In genomic region chr11:116835791-116836647, GRCh38 we compare ENCODE assay signal across 1 cellular context.
TF ChIP-seq lines count a peak whose summit lies in the region.

No MANE protein-coding gene starts in this region.

TF ChIP-seq in IMR-90, 13 proteins besides CTCF, POLR2A, EP300 and RAD21:
- TF ChIP-seq FOS (IDR thresholded peaks at IDR 0.05; ENCODE audit: low read depth, low read length), result no peak
- TF ChIP-seq NFE2L2 (IDR thresholded peaks at IDR 0.05; ENCODE audit: low read depth, low read length), result no peak
- TF ChIP-seq USF2 (IDR thresholded peaks at IDR 0.05; ENCODE audit: low read depth, low read length), result no peak
- no peak for TF ChIP-seq ELK1 (IDR thresholded peaks at IDR 0.05; ENCODE audit: borderline replicate concordance, low read depth, low read length)
- peak; percentile 70 for TF ChIP-seq SMC3 (IDR thresholded peaks at IDR 0.05; ENCODE audit: low read depth, low read length)
- no peak; the same call in 1 of the 2 replicates for TF ChIP-seq MAZ (IDR thresholded peaks at IDR 0.05; ENCODE audit: borderline replicate concordance, low read depth, low read length)
- TF ChIP-seq MAFK (IDR thresholded peaks at IDR 0.05; ENCODE audit: low read depth, low read length), result no peak
- TF ChIP-seq CHD1 (IDR thresholded peaks at IDR 0.05; ENCODE audit: low read depth, low read length), result no peak
- TF ChIP-seq BHLHE40 (IDR thresholded peaks at IDR 0.05; ENCODE audit: low read depth, low read length), result peak; percentile 75
- TF ChIP-seq RFX5 (IDR thresholded peaks at IDR 0.05; ENCODE audit: low read depth, low read length), result no peak
- peak; percentile 67 for TF ChIP-seq MXI1 (IDR thresholded peaks at IDR 0.05; ENCODE audit: borderline replicate concordance, low read depth, low read length)
- TF ChIP-seq RCOR1 (IDR thresholded peaks at IDR 0.05; ENCODE audit: insufficient replicate concordance, low read length), result no peak
TF ChIP-seq in IMR-90: peak in this region for 3.
